Comparison of ENCODE assay signal across 8 cellular contexts in genomic region chr11:31397239-31397834, GRCh38. TPM values are rescaled to one million over a fixed set of nuclear protein-coding genes. Genes with fewer than 3 reads are reported as not detected.
DNase-seq lines count a peak whose midpoint lies in the region; ATAC-seq and TF ChIP-seq lines count a peak whose summit lies in the region.

No MANE protein-coding gene starts in this region.

- H2AFZ ChIP-seq in GM23248, result no peak overlapping the region
- no peak overlapping the region for H2AFZ ChIP-seq in neural progenitor cell (replicated peaks)

- no peaks in the 10 kb centered on the region for H3K9me3 Mint-ChIP-seq in CD4-positive, alpha-beta T cell
- peaks cover 23% of the 10 kb centered on the region for H3K9me3 Mint-ChIP-seq in neural progenitor cell
- no peaks in the 10 kb centered on the region for H3K9me3 Mint-ChIP-seq in activated CD4-positive, alpha-beta T cell treated with anti-CD3 and anti-CD28 coated beads, Interleukin-2, amount 10 ng/mL, durations not matched to agents 24 days and 14 days

- POLR2A ChIA-PET in CD4-positive, alpha-beta T cell (lab: Charles Lee), result no interaction called here

- H3K27ac ChIP-seq in CD4-positive, alpha-beta T cell (ENCODE audit: low read depth, low read length), result no peak overlapping the region
- no peak overlapping the region for H3K27ac ChIP-seq in GM23248
- no peak overlapping the region for H3K27ac ChIP-seq in colonic mucosa
- no peak overlapping the region for H3K27ac ChIP-seq in neural progenitor cell

- H3K4me2 ChIP-seq in GM23248 (ENCODE audit: unreplicated experiment), result no peak overlapping the region
- no peak overlapping the region for H3K4me2 ChIP-seq in neural progenitor cell

- H3K36me3 ChIP-seq in GM23248 (ENCODE audit: low read depth), result peaks cover 4% of the 10 kb centered on the region; the same call in 1 of the 2 replicates
- H3K36me3 ChIP-seq in colonic mucosa, result no peaks in the 10 kb centered on the region
- H3K36me3 ChIP-seq in neural progenitor cell, result peaks cover 19% of the 10 kb centered on the region

- no peak for ATAC-seq in CD4-positive, alpha-beta T cell (ENCODE audit: poor library complexity)
- ATAC-seq in omental fat pad (ENCODE audit: low FRiP score), result no peak
- no peak for ATAC-seq in HG03442 (IDR thresholded peaks at IDR 0.05; ENCODE audit: unreplicated experiment)

- no peak overlapping the region for H3K27ac Mint-ChIP-seq in CD4-positive, alpha-beta T cell
- no peak overlapping the region for H3K27ac Mint-ChIP-seq in neural progenitor cell
- no peak overlapping the region for H3K27ac Mint-ChIP-seq in activated CD4-positive, alpha-beta T cell treated with anti-CD3 and anti-CD28 coated beads, Interleukin-2, amount 10 ng/mL, durations not matched to agents 24 days and 14 days

- peak; percentile 60 for TF ChIP-seq CTCF in CD4-positive, alpha-beta T cell (IDR thresholded peaks at IDR 0.05)
- TF ChIP-seq CTCF in colonic mucosa (IDR thresholded peaks at IDR 0.05) (peak; percentile 41), neural progenitor cell (IDR thresholded peaks at IDR 0.05) (peak; percentile 72), omental fat pad (IDR thresholded peaks at IDR 0.05) (no peak)

- H3K27me3 ChIP-seq in CD4-positive, alpha-beta T cell (ENCODE audit: control insufficient read depth, insufficient read depth, low read length), result no peaks in the 10 kb centered on the region
- H3K27me3 ChIP-seq in GM23248 (replicated peaks; ENCODE audit: insufficient read depth), result no peaks in the 10 kb centered on the region
- H3K27me3 ChIP-seq in colonic mucosa, result no peaks in the 10 kb centered on the region
- H3K27me3 ChIP-seq in neural progenitor cell, result no peaks in the 10 kb centered on the region

- H4K20me1 ChIP-seq in GM23248 (ENCODE audit: insufficient read depth) (no peaks in the 10 kb centered on the region), neural progenitor cell (ENCODE audit: low read depth) (no peaks in the 10 kb centered on the region)

- peaks cover 31% of the 10 kb centered on the region for H3K36me3 Mint-ChIP-seq in CD4-positive, alpha-beta T cell (ENCODE audit: low read depth)
- peaks cover 47% of the 10 kb centered on the region for H3K36me3 Mint-ChIP-seq in neural progenitor cell
- H3K36me3 Mint-ChIP-seq in activated CD4-positive, alpha-beta T cell treated with anti-CD3 and anti-CD28 coated beads, Interleukin-2, amount 10 ng/mL, durations not matched to agents 24 days and 14 days (ENCODE audit: low read depth), result peaks cover 3% of the 10 kb centered on the region

- no peaks in the 10 kb centered on the region for H3K4me1 ChIP-seq in GM23248 (ENCODE audit: insufficient read depth)
- no peaks in the 10 kb centered on the region for H3K4me1 ChIP-seq in colonic mucosa
- H3K4me1 ChIP-seq in neural progenitor cell, result no peaks in the 10 kb centered on the region

- H3K27me3 Mint-ChIP-seq in CD4-positive, alpha-beta T cell, result no peaks in the 10 kb centered on the region
- H3K27me3 Mint-ChIP-seq in neural progenitor cell (ENCODE audit: insufficient read depth, low read depth), result peaks cover 2% of the 10 kb centered on the region
- no peaks in the 10 kb centered on the region for H3K27me3 Mint-ChIP-seq in activated CD4-positive, alpha-beta T cell treated with anti-CD3 and anti-CD28 coated beads, Interleukin-2, amount 10 ng/mL, durations not matched to agents 24 days and 14 days

- 36 to 38% methylated on average over 5 of the region's 5 CpGs for WGBS in GM23248 (ENCODE audit: low coverage in 1 of 2, low lambda C conversion rate in 2 of 2, missing lambda C conversion rate in 2 of 2), 2 experiments

- in situ Hi-C loops in GM23248 (cut with MboI), result no loop called here

- no peak overlapping the region for H3K4me3 ChIP-seq in GM23248
- H3K4me3 ChIP-seq in colonic mucosa, result no peak overlapping the region
- no peak overlapping the region for H3K4me3 ChIP-seq in neural progenitor cell

- H3K9ac ChIP-seq in GM23248 (no peak overlapping the region), colonic mucosa (ENCODE audit: low read depth in 2 of 2, low read length in 2 of 2) (no peak overlapping the region), neural progenitor cell (no peak overlapping the region)

- H3F3A ChIP-seq in GM23248 (ENCODE audit: insufficient read depth) (0 out of 2 replicates have a peak, but pooled peaks cover 10% of the 10 kb centered on the region), neural progenitor cell (ENCODE audit: low read depth) (peaks cover 23% of the 10 kb centered on the region)

- DNase-seq in CD4-positive, alpha-beta T cell, result no peak
- DNase-seq in GM23248 (peak; percentile 49), NCI-H345 (lab: John Stamatoyannopoulos, UW) (peak; percentile 14), colonic mucosa (no peak), neural progenitor cell (ENCODE audit: low spot score) (peak; percentile 23), omental fat pad (ENCODE audit: low spot score) (no peak)
- DNase-seq in activated CD4-positive, alpha-beta T cell treated with anti-CD3 and anti-CD28 coated beads, Interleukin-2, amount 10 ng/mL, durations not matched to agents 24 days and 14 days, result no peak

- no peaks in the 10 kb centered on the region for H3K4me1 Mint-ChIP-seq in CD4-positive, alpha-beta T cell (ENCODE audit: low read depth)
- H3K4me1 Mint-ChIP-seq in neural progenitor cell, result no peaks in the 10 kb centered on the region
- H3K4me1 Mint-ChIP-seq in activated CD4-positive, alpha-beta T cell treated with anti-CD3 and anti-CD28 coated beads, Interleukin-2, amount 10 ng/mL, durations not matched to agents 24 days and 14 days, result no peaks in the 10 kb centered on the region

- intact Hi-C loops in CD4-positive, alpha-beta T cell (cut with DNase I, micrococcal nuclease), result loop anchor here (2.0 to 10.0 kb wide), 6 partner anchors 55 to 610 kb away; no protein-coding TSS in a partner anchor
- intact Hi-C loops in colonic mucosa (cut with DNase I), result loop anchor here (5.0 kb wide), 1 partner anchor 475 kb away; no protein-coding TSS in a partner anchor
- intact Hi-C loops in activated CD4-positive, alpha-beta T cell treated with anti-CD3 and anti-CD28 coated beads, Interleukin-2, amount 10 ng/mL, durations not matched to agents 24 days and 14 days (cut with micrococcal nuclease), result no loop called here

- no peaks in the 10 kb centered on the region for H3K9me3 ChIP-seq in CD4-positive, alpha-beta T cell (ENCODE audit: control insufficient read depth, low read length)
- H3K9me3 ChIP-seq in GM23248 (ENCODE audit: low read depth) (no peaks in the 10 kb centered on the region), colonic mucosa (no peaks in the 10 kb centered on the region), neural progenitor cell (ENCODE audit: low read depth) (peaks cover 5% of the 10 kb centered on the region)

- CTCF ChIA-PET in CD4-positive, alpha-beta T cell (lab: Charles Lee), result interaction anchor here (0.7 to 1.0 kb wide), 2 partner anchors 28 to 558 kb away, joined by 3 to 4 read pairs; partner anchors contain the start of genes DCDC1 and DNAJC24

- no peaks in the 10 kb centered on the region for H3K9me2 ChIP-seq in GM23248 (ENCODE audit: insufficient read depth)

- no peaks in the 10 kb centered on the region for H3K79me2 ChIP-seq in GM23248 (ENCODE audit: insufficient read depth)
- peaks cover 53% of the 10 kb centered on the region for H3K79me2 ChIP-seq in neural progenitor cell (ENCODE audit: low read depth)

- H3K4me3 Mint-ChIP-seq in CD4-positive, alpha-beta T cell, result no peak overlapping the region
- no peak overlapping the region for H3K4me3 Mint-ChIP-seq in neural progenitor cell
- H3K4me3 Mint-ChIP-seq in activated CD4-positive, alpha-beta T cell treated with anti-CD3 and anti-CD28 coated beads, Interleukin-2, amount 10 ng/mL, durations not matched to agents 24 days and 14 days, result no peak overlapping the region

RNA-seq across cellular contexts. Expression of gene DNAJC24, which starts 27.7 kb away (rescaled TPM):
- total RNA-seq in CD4-positive, alpha-beta T cell, result 1 to 10 TPM; 6.5 to 7.5 TPM
- 16.9 and 22.6 TPM in 2 replicates for total RNA-seq in GM23248 (2014; rRNA removed; shearing (Covaris generic))
- polyA plus RNA-seq in GM23248 (2016; fragmentation: Nextera tagmentation; extraction: Ambion mirVana), result 13.1 and 13.3 TPM in 2 replicates
- total RNA-seq in colonic mucosa (10 to 100 TPM in 1 of 2 donors, 1 to 10 TPM in 1; 8.3 to 10.1 TPM), neural progenitor cell (ENCODE audit: low replicate concordance) (52.2 and 80.9 TPM in 2 replicates), omental fat pad (10 to 100 TPM; 11.6 to 19.5 (median 13.9) TPM)
- 15.8 and 19.0 TPM in 2 replicates for total RNA-seq in activated CD4-positive, alpha-beta T cell treated with anti-CD3 and anti-CD28 coated beads, Interleukin-2, amount 10 ng/mL, durations not matched to agents 24 days and 14 days

RNA-seq across cellular contexts. Expression of gene DCDC1, which starts 27.8 kb away (rescaled TPM):
- total RNA-seq in CD4-positive, alpha-beta T cell, result under 1 TPM in 1 of 2 experiments, not detected in 1; 0.11 TPM
- total RNA-seq in GM23248 (2014; rRNA removed; shearing (Covaris generic)), result not detected in 2 replicates
- not detected in 2 replicates for polyA plus RNA-seq in GM23248 (2016; fragmentation: Nextera tagmentation; extraction: Ambion mirVana)
- not detected for total RNA-seq in colonic mucosa
- total RNA-seq in neural progenitor cell (ENCODE audit: low replicate concordance), result 3.4 and 5.0 TPM in 2 replicates
- 1 to 10 TPM in 1 of 4 donors, under 1 TPM in 2, not detected in 1; 0.06 to 1.7 (median 0.36) TPM for total RNA-seq in omental fat pad
- not detected in 2 replicates for total RNA-seq in activated CD4-positive, alpha-beta T cell treated with anti-CD3 and anti-CD28 coated beads, Interleukin-2, amount 10 ng/mL, durations not matched to agents 24 days and 14 days

Comparison
In these comparisons a context has a peak if more than half of its experiments do, and no peak if none do; other contexts are left out.
1. DNase-seq: peak in GM23248 (single experiment), NCI-H345 (single experiment) and neural progenitor cell (single experiment); none in CD4-positive, alpha-beta T cell (0 of 10), colonic mucosa (single experiment), omental fat pad (single experiment) and activated CD4-positive, alpha-beta T cell treated with anti-CD3 and anti-CD28 coated beads, Interleukin-2, amount 10 ng/mL, durations not matched to agents 24 days and 14 days (single experiment).
2. CTCF ChIP-seq: peak in CD4-positive, alpha-beta T cell (single experiment), colonic mucosa (single experiment) and neural progenitor cell (single experiment); none in omental fat pad (0 of 3).